1 cellular context compared by ENCODE assay signal in genomic region chr2:216108967-216109921, GRCh38.
TF ChIP-seq lines count a peak whose summit lies in the region.

Gene XRCC5 (plus strand): TSS chr2:216109348. CDS start chr2:216109437, 89 bp downstream.

TF ChIP-seq in HepG2, 621 proteins besides CTCF, POLR2A, EP300 and RAD21 (continued from another document and continues in another):
- peak; percentile 94 for TF ChIP-seq ZBTB43 (CRISPR knock-in tag; conservative IDR thresholded peaks at IDR 0.05)
- no peak for TF ChIP-seq CEBPZ (IDR thresholded peaks at IDR 0.05; ENCODE audit: low read length)
- peak; percentile 65; the same call in 1 of the 2 replicates for TF ChIP-seq NFAT5 (CRISPR knock-in tag; IDR thresholded peaks at IDR 0.05)
- TF ChIP-seq, protein P1, sequence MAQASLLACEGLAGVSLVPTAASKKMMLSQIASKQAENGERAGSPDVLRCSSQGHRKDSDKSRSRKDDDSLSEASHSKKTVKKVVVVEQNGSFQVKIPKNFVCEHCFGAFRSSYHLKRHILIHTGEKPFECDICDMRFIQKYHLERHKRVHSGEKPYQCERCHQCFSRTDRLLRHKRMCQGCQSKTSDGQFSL (CRISPR knock-in tag; IDR thresholded peaks at IDR 0.05), result peak; percentile 78; the same call in 1 of the 2 replicates
- no peak for TF ChIP-seq MLLT10 (CRISPR knock-in tag; IDR thresholded peaks at IDR 0.05)
- peak; percentile 84 for TF ChIP-seq RBFOX2 (IDR thresholded peaks at IDR 0.05; ENCODE audit: low read depth, low read length)
- TF ChIP-seq, protein P2, sequence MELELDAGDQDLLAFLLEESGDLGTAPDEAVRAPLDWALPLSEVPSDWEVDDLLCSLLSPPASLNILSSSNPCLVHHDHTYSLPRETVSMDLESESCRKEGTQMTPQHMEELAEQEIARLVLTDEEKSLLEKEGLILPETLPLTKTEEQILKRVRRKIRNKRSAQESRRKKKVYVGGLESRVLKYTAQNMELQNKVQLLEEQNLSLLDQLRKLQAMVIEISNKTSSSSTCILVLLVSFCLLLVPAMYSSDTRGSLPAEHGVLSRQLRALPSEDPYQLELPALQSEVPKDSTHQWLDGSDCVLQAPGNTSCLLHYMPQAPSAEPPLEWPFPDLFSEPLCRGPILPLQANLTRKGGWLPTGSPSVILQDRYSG (CRISPR knock-in tag; IDR thresholded peaks at IDR 0.05), result peak; percentile 94
- no peak for TF ChIP-seq PHB2 (IDR thresholded peaks at IDR 0.05; ENCODE audit: partially characterized antibody)
- TF ChIP-seq KMT2B (CRISPR knock-in tag; IDR thresholded peaks at IDR 0.05), result peak; percentile 94
- TF ChIP-seq MZF1 (CRISPR knock-in tag; IDR thresholded peaks at IDR 0.05; ENCODE audit: borderline replicate concordance), result peak; percentile 71; the same call in 1 of the 2 replicates
- peak; percentile 69 for TF ChIP-seq DRAP1 (CRISPR knock-in tag; IDR thresholded peaks at IDR 0.05)
- no peak for TF ChIP-seq SKI (IDR thresholded peaks at IDR 0.05; ENCODE audit: partially characterized antibody)
- no peak for TF ChIP-seq USF2 (IDR thresholded peaks at IDR 0.05; ENCODE audit: low read depth, low read length)
- TF ChIP-seq USF2 (CRISPR knock-in tag; IDR thresholded peaks at IDR 0.05; ENCODE audit: borderline replicate concordance), result no peak; the same call in 1 of the 2 replicates
- peak; percentile 81; the same call in 1 of the 2 replicates for TF ChIP-seq MYNN (CRISPR knock-in tag; IDR thresholded peaks at IDR 0.05; ENCODE audit: low read depth)
- TF ChIP-seq NFYC (CRISPR knock-in tag; IDR thresholded peaks at IDR 0.05), result no peak; the same call in none of the 2 replicates
- TF ChIP-seq ZNF264 (CRISPR knock-in tag; IDR thresholded peaks at IDR 0.05), result peak; percentile 68
- no peak; the same call in 1 of the 2 replicates for TF ChIP-seq ATM (IDR thresholded peaks at IDR 0.05; ENCODE audit: borderline replicate concordance)
- TF ChIP-seq E2F5 (CRISPR knock-in tag; conservative IDR thresholded peaks at IDR 0.05), result peak; percentile 95
- no peak for TF ChIP-seq ZNF296 (CRISPR knock-in tag; conservative IDR thresholded peaks at IDR 0.05)
- TF ChIP-seq ELF4 (CRISPR knock-in tag; IDR thresholded peaks at IDR 0.05; ENCODE audit: borderline replicate concordance), result peak; percentile 96
- TF ChIP-seq JUN (CRISPR knock-in tag; IDR thresholded peaks at IDR 0.05), result 0 out of 2 replicates have a peak, but pooled peaks have one; percentile 56
- peak; percentile 96 for TF ChIP-seq ZNF335 (CRISPR knock-in tag; IDR thresholded peaks at IDR 0.05)
- no peak for TF ChIP-seq PCBP2 (optimal IDR thresholded peaks at IDR 0.05; ENCODE audit: low read depth, low read length, poor library complexity, severe bottlenecking)
- TF ChIP-seq CBX2 (IDR thresholded peaks at IDR 0.05; ENCODE audit: low read depth, low read length), result no peak
- no peak for TF ChIP-seq CBX2 (CRISPR knock-in tag; IDR thresholded peaks at IDR 0.05; ENCODE audit: low read depth)
- TF ChIP-seq CBFB (CRISPR knock-in tag; IDR thresholded peaks at IDR 0.05), result 0 out of 2 replicates have a peak, but pooled peaks have one; percentile 62
- TF ChIP-seq, protein P3, sequence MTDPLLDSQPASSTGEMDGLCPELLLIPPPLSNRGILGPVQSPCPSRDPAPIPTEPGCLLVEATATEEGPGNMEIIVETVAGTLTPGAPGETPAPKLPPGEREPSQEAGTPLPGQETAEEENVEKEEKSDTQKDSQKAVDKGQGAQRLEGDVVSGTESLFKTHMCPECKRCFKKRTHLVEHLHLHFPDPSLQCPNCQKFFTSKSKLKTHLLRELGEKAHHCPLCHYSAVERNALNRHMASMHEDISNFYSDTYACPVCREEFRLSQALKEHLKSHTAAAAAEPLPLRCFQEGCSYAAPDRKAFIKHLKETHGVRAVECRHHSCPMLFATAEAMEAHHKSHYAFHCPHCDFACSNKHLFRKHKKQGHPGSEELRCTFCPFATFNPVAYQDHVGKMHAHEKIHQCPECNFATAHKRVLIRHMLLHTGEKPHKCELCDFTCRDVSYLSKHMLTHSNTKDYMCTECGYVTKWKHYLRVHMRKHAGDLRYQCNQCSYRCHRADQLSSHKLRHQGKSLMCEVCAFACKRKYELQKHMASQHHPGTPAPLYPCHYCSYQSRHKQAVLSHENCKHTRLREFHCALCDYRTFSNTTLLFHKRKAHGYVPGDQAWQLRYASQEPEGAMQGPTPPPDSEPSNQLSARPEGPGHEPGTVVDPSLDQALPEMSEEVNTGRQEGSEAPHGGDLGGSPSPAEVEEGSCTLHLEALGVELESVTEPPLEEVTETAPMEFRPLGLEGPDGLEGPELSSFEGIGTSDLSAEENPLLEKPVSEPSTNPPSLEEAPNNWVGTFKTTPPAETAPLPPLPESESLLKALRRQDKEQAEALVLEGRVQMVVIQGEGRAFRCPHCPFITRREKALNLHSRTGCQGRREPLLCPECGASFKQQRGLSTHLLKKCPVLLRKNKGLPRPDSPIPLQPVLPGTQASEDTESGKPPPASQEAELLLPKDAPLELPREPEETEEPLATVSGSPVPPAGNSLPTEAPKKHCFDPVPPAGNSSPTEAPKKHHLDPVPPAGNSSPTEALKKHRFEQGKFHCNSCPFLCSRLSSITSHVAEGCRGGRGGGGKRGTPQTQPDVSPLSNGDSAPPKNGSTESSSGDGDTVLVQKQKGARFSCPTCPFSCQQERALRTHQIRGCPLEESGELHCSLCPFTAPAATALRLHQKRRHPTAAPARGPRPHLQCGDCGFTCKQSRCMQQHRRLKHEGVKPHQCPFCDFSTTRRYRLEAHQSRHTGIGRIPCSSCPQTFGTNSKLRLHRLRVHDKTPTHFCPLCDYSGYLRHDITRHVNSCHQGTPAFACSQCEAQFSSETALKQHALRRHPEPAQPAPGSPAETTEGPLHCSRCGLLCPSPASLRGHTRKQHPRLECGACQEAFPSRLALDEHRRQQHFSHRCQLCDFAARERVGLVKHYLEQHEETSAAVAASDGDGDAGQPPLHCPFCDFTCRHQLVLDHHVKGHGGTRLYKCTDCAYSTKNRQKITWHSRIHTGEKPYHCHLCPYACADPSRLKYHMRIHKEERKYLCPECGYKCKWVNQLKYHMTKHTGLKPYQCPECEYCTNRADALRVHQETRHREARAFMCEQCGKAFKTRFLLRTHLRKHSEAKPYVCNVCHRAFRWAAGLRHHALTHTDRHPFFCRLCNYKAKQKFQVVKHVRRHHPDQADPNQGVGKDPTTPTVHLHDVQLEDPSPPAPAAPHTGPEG (CRISPR knock-in tag; IDR thresholded peaks at IDR 0.05), result peak; percentile 92
